ENCODE assay signal across 13 cellular contexts in the genomic region with DNA sequence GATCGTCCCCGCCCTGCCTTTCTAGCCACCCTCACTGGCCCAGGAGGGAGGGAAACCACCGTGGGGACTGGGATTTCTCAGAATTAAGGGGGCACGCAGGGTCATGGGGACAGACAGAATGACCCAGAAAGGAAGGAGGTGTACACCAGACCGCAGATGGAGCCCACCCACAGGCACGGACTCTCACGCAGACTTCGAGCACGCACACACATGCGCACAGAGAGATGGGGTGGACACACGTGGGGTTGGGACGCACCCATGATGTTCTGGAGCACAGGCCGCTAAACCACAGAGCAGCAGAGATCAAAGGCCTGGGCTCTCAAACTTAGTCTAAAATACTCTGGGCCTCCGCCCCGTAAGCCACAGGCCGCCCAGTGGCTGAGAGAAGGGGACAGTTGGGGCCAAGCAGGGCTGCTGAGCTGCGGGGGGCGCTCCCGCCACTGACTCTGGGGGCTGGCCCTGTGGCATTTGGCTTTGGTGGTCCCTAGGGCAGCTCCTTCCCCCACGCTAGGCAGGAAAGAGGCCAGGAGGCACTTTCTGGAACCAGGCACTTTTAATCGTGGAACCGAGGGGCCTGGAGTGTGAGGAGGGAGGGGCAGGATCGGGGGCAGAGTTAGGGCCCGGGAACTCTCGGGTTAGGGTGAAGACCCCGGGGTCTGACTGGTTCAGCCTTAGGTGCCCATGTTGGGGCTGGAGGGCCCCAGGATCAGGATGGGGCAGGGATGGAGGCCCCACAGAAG. TPM values are rescaled to one million over a fixed set of nuclear protein-coding genes. Genes with fewer than 3 reads are reported as not detected.
DNase-seq lines count a peak whose midpoint lies in the region; ATAC-seq and TF ChIP-seq lines count a peak whose summit lies in the region.
"Had no signal": no experiment of that assay in that cellular context is flagged by ENCODE, and none has a peak within 500 bp of the region (broad histone marks: within the 10 kb centered on the region; RNA-seq: fewer than 3 reads in every experiment).

No MANE protein-coding gene starts in this region.

- H3F3A ChIP-seq in PC-3 (ENCODE audit: low read length, unreplicated experiment), result no peaks in the 10 kb centered on the region

- H3K36me3 ChIP-seq in SJSA1 (no peaks in the 10 kb centered on the region), PC-3 (ENCODE audit: low read depth, low read length) (no peaks in the 10 kb centered on the region)
- H3K36me3 ChIP-seq: uterus had no signal

- no peak overlapping the region for H2AFZ ChIP-seq in PC-3 (ENCODE audit: low read length)

- POLR2A ChIA-PET in naive thymus-derived CD8-positive, alpha-beta T cell (lab: Charles Lee), result interaction anchor here (0.7 to 11.2 kb wide), 7 partner anchors 8 to 88 kb away, joined by 3 to 122 read pairs (median 7); a partner anchor contains a TSS
- POLR2A ChIA-PET in PC-3 (lab: Charles Lee; ENCODE audit: unreplicated experiment), result no interaction called here

- H3K4me3 Mint-ChIP-seq in chondrocyte (ENCODE audit: unreplicated experiment), result no peak overlapping the region
- peak overlapping the region in 8 of 10 donors; percentile 12 to 80 (median 67) for H3K4me3 Mint-ChIP-seq in naive thymus-derived CD8-positive, alpha-beta T cell
- H3K4me3 Mint-ChIP-seq: mesothelial cell of epicardium had no signal

- peaks cover 3% of the 10 kb centered on the region for H3K36me3 Mint-ChIP-seq in chondrocyte (ENCODE audit: low read depth)
- H3K36me3 Mint-ChIP-seq in naive thymus-derived CD8-positive, alpha-beta T cell, result peaks cover 0 to 12% (median under 1%) of the 10 kb centered on the region in 3 donors
- H3K36me3 Mint-ChIP-seq: mesothelial cell of epicardium had no signal

- ATAC-seq in naive thymus-derived CD8-positive, alpha-beta T cell, result peak; percentile 48 to 52
- ATAC-seq in PC-3 (no peak), HG03159 (IDR thresholded peaks at IDR 0.05; ENCODE audit: unreplicated experiment) (no peak)

- H3K9me3 ChIP-seq in SJSA1 (replicated peaks) (no peaks in the 10 kb centered on the region), PC-3 (ENCODE audit: low read length) (no peaks in the 10 kb centered on the region)
- H3K9me3 ChIP-seq: uterus had no signal

- H3K27ac Mint-ChIP-seq in chondrocyte (ENCODE audit: unreplicated experiment), result no peak overlapping the region
- peak overlapping the region; percentile 70 to 94 (median 88) for H3K27ac Mint-ChIP-seq in naive thymus-derived CD8-positive, alpha-beta T cell
- H3K27ac Mint-ChIP-seq: mesothelial cell of epicardium had no signal

- no peak overlapping the region for H3K4me2 ChIP-seq in PC-3 (ENCODE audit: low read length)

- H4K20me1 ChIP-seq in PC-3 (ENCODE audit: low read length), result no peaks in the 10 kb centered on the region

- H3K4me1 ChIP-seq in SJSA1 (replicated peaks) (peaks cover 15% of the 10 kb centered on the region), PC-3 (ENCODE audit: insufficient read depth, low read length) (no peaks in the 10 kb centered on the region)
- H3K4me1 ChIP-seq: uterus had no signal

- H3K27me3 ChIP-seq in SJSA1 (replicated peaks), result no peaks in the 10 kb centered on the region
- H3K27me3 ChIP-seq in PC-3 (ENCODE audit: low read length), result no peaks in the 10 kb centered on the region

- H3K79me2 ChIP-seq in PC-3 (ENCODE audit: low read length), result no peaks in the 10 kb centered on the region

- TF ChIP-seq CTCF in chondrocyte (IDR thresholded peaks at IDR 0.05) (no peak), PC-3 (conservative IDR thresholded peaks at IDR 0.05; ENCODE audit: low read depth, low read length) (no peak)

- H3K27ac ChIP-seq in SJSA1 (0 out of 2 replicates have a peak overlapping the region, but pooled peaks have one; percentile 26), PC-3 (ENCODE audit: low read length) (no peak overlapping the region)
- H3K27ac ChIP-seq: uterus had no signal

- intact Hi-C loops in PC-3 (cut with micrococcal nuclease), result no loop called here

- H3K9ac ChIP-seq in PC-3 (ENCODE audit: low read length), result no peak overlapping the region

- H3K4me1 Mint-ChIP-seq in chondrocyte (ENCODE audit: low read depth), result no peaks in the 10 kb centered on the region
- peaks cover 18 to 48% (median 42%) of the 10 kb centered on the region in 4 donors for H3K4me1 Mint-ChIP-seq in naive thymus-derived CD8-positive, alpha-beta T cell

- no peaks in the 10 kb centered on the region for H3K9me3 Mint-ChIP-seq in chondrocyte (ENCODE audit: low read depth)
- H3K9me3 Mint-ChIP-seq in naive thymus-derived CD8-positive, alpha-beta T cell, result no peaks in the 10 kb centered on the region
- H3K9me3 Mint-ChIP-seq: mesothelial cell of epicardium had no signal

- CTCF ChIA-PET in PC-3 (lab: Charles Lee), result no interaction called here

- H3K27me3 Mint-ChIP-seq in chondrocyte (ENCODE audit: low read depth), result no peaks in the 10 kb centered on the region
- peaks cover 0 to 2% (median 0%) of the 10 kb centered on the region in 5 donors for H3K27me3 Mint-ChIP-seq in naive thymus-derived CD8-positive, alpha-beta T cell

- DNase-seq in CMK (ENCODE audit: low read depth) (peak; percentile 74), SJSA1 (ENCODE audit: low read depth in 1 of 2, low spot score in 2 of 2) (peak; percentile 62 to 65), chondrocyte (ENCODE audit: low spot score) (peak; percentile 58), PC-3 (no peak), D341Med (ENCODE audit: low spot score) (no peak), NCI-H526 treated with DMSO at 0.1 percent for 48 hours (lab: John Stamatoyannopoulos, UW) (no peak)
- peak in 5 of 10 donors; percentile 28 to 72 (median 45) for DNase-seq in naive thymus-derived CD8-positive, alpha-beta T cell
- DNase-seq: NCI-H1048 had no signal

- H3K9me2 ChIP-seq in PC-3 (replicated peaks; ENCODE audit: low read length), result no peaks in the 10 kb centered on the region

- H3K4me3 ChIP-seq in SJSA1 (no peak overlapping the region), PC-3 (ENCODE audit: low read length) (no peak overlapping the region)
- H3K4me3 ChIP-seq: uterus had no signal

- no TSS peak for BruUV-seq in PC-3 (replicated peaks; lab: Mats Ljungman, UMichigan)

RNA-seq across cellular contexts. Expression of a gene that starts 1.5 kb away (rescaled TPM):
- total RNA-seq in SJSA1 (2014; rRNA removed; shearing (Covaris generic)), result not detected in 2 replicates
- not detected in 3 replicates for total RNA-seq in chondrocyte
- total RNA-seq in naive thymus-derived CD8-positive, alpha-beta T cell, result not detected
- polyA plus RNA-seq in naive thymus-derived CD8-positive, alpha-beta T cell, result not detected
- total RNA-seq in PC-3 (2014; rRNA removed), result not detected in 2 replicates
- total RNA-seq: mesothelial cell of epicardium, RPMI7951, uterus had no signal
- polyA plus RNA-seq: fibroblast of lung had no signal

RNA-seq across cellular contexts. Expression of a gene that starts 8.9 kb away (rescaled TPM):
- 2.1 and 4.6 TPM in 2 replicates for total RNA-seq in SJSA1 (2014; rRNA removed; shearing (Covaris generic))
- 35.6 to 49.5 TPM (median 49.4 TPM) in 3 replicates for total RNA-seq in chondrocyte
- total RNA-seq in naive thymus-derived CD8-positive, alpha-beta T cell, result 100 to 1,000 TPM; 662 to 707 TPM
- polyA plus RNA-seq in naive thymus-derived CD8-positive, alpha-beta T cell, result 10 to 100 TPM in 2 of 3 donors, 1 to 10 TPM in 1; 8.1 to 14.9 (median 11.2) TPM
- 10.6 and 12.4 TPM in 2 replicates for total RNA-seq in PC-3 (2014; rRNA removed)

RNA-seq across cellular contexts. Expression of a gene that starts 9.8 kb away (rescaled TPM):
- total RNA-seq in SJSA1 (2014; rRNA removed; shearing (Covaris generic)), result 6.0 and 16.3 TPM in 2 replicates
- total RNA-seq in chondrocyte (100 to 109 TPM (median 107 TPM) in 3 replicates), PC-3 (2014; rRNA removed) (36.3 and 49.0 TPM in 2 replicates)
- 100 to 1,000 TPM; 115 to 122 TPM for total RNA-seq in naive thymus-derived CD8-positive, alpha-beta T cell
- 1,000 to 10,000 TPM; 2,345 to 2,732 (median 2,362) TPM for polyA plus RNA-seq in naive thymus-derived CD8-positive, alpha-beta T cell

RNA-seq across cellular contexts. Expression of a gene that starts 16.0 kb away (rescaled TPM):
- total RNA-seq in SJSA1 (2014; rRNA removed; shearing (Covaris generic)), result 0.37 TPM in 1 of 2 replicates, not detected in the other
- 1.0 to 3.3 TPM (median 1.6 TPM) in 3 replicates for total RNA-seq in chondrocyte
- total RNA-seq in naive thymus-derived CD8-positive, alpha-beta T cell, result 10 to 100 TPM; 90.0 to 91.0 TPM
- polyA plus RNA-seq in naive thymus-derived CD8-positive, alpha-beta T cell, result 1,000 to 10,000 TPM; 1,833 to 2,198 (median 2,135) TPM
- total RNA-seq in PC-3 (2014; rRNA removed), result 2.0 and 2.2 TPM in 2 replicates

RNA-seq across cellular contexts. Expression of a gene that starts 19.6 kb away (rescaled TPM):
- not detected in 2 replicates for total RNA-seq in SJSA1 (2014; rRNA removed; shearing (Covaris generic))
- total RNA-seq in chondrocyte (not detected in 3 replicates), PC-3 (2014; rRNA removed) (not detected in 2 replicates)
- 10 to 100 TPM; 28.6 to 32.0 TPM for total RNA-seq in naive thymus-derived CD8-positive, alpha-beta T cell
- 10 to 100 TPM in 2 of 3 donors, 1 to 10 TPM in 1; 9.1 to 25.9 (median 19.1) TPM for polyA plus RNA-seq in naive thymus-derived CD8-positive, alpha-beta T cell
- total RNA-seq: fibroblast of lung, mesothelial cell of epicardium, RPMI7951 had no signal
- polyA plus RNA-seq: fibroblast of lung had no signal

Comparison
In these comparisons a context has a peak if more than half of its experiments do, and no peak if none do; other contexts are left out.
1. DNase-seq: peak in CMK (single experiment), SJSA1 (2 of 2) and chondrocyte (single experiment); none in PC-3 (single experiment), D341Med (single experiment) and NCI-H526 treated with DMSO at 0.1 percent for 48 hours (single experiment).
2. ATAC-seq: peak in naive thymus-derived CD8-positive, alpha-beta T cell (2 of 2); none in PC-3 (single experiment) and HG03159 (single experiment).
3. RNA of a gene that starts 8.9 kb away (total RNA-seq): 662 to 707 TPM in naive thymus-derived CD8-positive, alpha-beta T cell; 35.6 to 49.5 TPM in chondrocyte, 10.6 to 12.4 TPM in PC-3 and 2.1 to 4.6 TPM in SJSA1; every median in the first group is over 10 times any median in the second.